22 cellular contexts compared by ENCODE assay signal in genomic region chr10:101385866-101386658, GRCh38. TPM values are rescaled to one million over a fixed set of nuclear protein-coding genes. Genes with fewer than 3 reads are reported as not detected.
DNase-seq lines count a peak whose midpoint lies in the region; ATAC-seq, FAIRE-seq and TF ChIP-seq lines count a peak whose summit lies in the region.
"Had no signal": no experiment of that assay in that cellular context is flagged by ENCODE, and none has a peak within 500 bp of the region (broad histone marks: within the 10 kb centered on the region; RNA-seq: fewer than 3 reads in every experiment).

No MANE protein-coding gene starts in this region.

- DNase-seq in Right ventricle myocardium inferior (ENCODE audit: missing footprints) (no peak), cardiac septum (ENCODE audit: low spot score) (no peak), fibroblast of the conjunctiva (ENCODE audit: low read depth) (peak; percentile 45), iris pigment epithelial cell (ENCODE audit: low read depth) (peak; percentile 63), testis (no peak), GM20000 (ENCODE audit: low spot score) (no peak), kidney (no peak), MV-4-11 (lab: John Stamatoyannopoulos, UW) (no peak)
- DNase-seq: activated CD4-positive, alpha-beta memory T cell treated with anti-CD3 and anti-CD28 coated beads, Interleukin-2, amount 10 ng/mL, durations not matched to agents 7 days and 5 days; activated effector memory CD4-positive, alpha-beta T cell treated with Interleukin-2 at 50 U/mL for 16 hours; brain microvascular endothelial cell; hypothalamus; mammary epithelial cell; NCI-H2081 treated with DMSO at 0.1 percent for 48 hours; NCI-H510A treated with DMSO at 0.1 percent for 48 hours; nucleus accumbens; stimulated activated CD8-positive, alpha-beta memory T cell treated with anti-CD3 and anti-CD28 coated beads, Interleukin-4, amount 100 ng/mL, for 48 hours; T-helper 9 cell had no signal

- no peaks in the 10 kb centered on the region for H3K27me3 ChIP-seq in testis
- H3K27me3 ChIP-seq: brain microvascular endothelial cell had no signal

- no peak overlapping the region for H3K9ac ChIP-seq in kidney (ENCODE audit: low read length in 2 of 2)

- H3K9me3 ChIP-seq in testis (no peaks in the 10 kb centered on the region), kidney (ENCODE audit: control insufficient read depth in 1 of 2, low read length in 2 of 2) (no peaks in the 10 kb centered on the region)

- H3K4me3 ChIP-seq in testis, result no peak overlapping the region
- no peak overlapping the region for H3K4me3 ChIP-seq in kidney (ENCODE audit: low read length in 2 of 2)
- H3K4me3 ChIP-seq: GM23338 had no signal

- intact Hi-C loops in Right ventricle myocardium inferior (cut with DNase I) (no loop called here), cardiac septum (cut with DNase I) (no loop called here), testis (cut with DNase I; ENCODE audit: low total_unique reads) (no loop called here), kidney (cut with DNase I) (no loop called here)

- TF ChIP-seq CTCF in testis (IDR thresholded peaks at IDR 0.05) (no peak), GM20000 (IDR thresholded peaks at IDR 0.05; ENCODE audit: extremely low read depth, missing control alignments) (no peak), kidney (IDR thresholded peaks at IDR 0.05; ENCODE audit: borderline replicate concordance, extremely low read depth, insufficient read depth) (no peak)

- ATAC-seq in Right ventricle myocardium inferior, result peak; percentile 78
- ATAC-seq: GM23338 had no signal

- H3K27ac ChIP-seq in testis (peak overlapping the region; percentile 61), kidney (ENCODE audit: low read depth in 2 of 2, low read length in 2 of 2) (no peak overlapping the region)
- H3K27ac ChIP-seq: 22Rv1, brain microvascular endothelial cell had no signal

- H3K4me1 ChIP-seq in testis (peaks cover 16% of the 10 kb centered on the region), kidney (ENCODE audit: control insufficient read depth in 1 of 2, insufficient read depth in 1 of 2, low read depth in 1 of 2, low read length in 2 of 2) (no peaks in the 10 kb centered on the region)

- H3K36me3 ChIP-seq in testis (ENCODE audit: low read depth, missing control alignments), result no peaks in the 10 kb centered on the region
- H3K36me3 ChIP-seq in kidney (ENCODE audit: control insufficient read depth in 1 of 2, insufficient read depth in 2 of 2, low read length in 2 of 2), result no peaks in the 10 kb centered on the region
- H3K36me3 ChIP-seq: brain microvascular endothelial cell had no signal

- FAIRE-seq in kidney (lab: Jason Lieb, UNC), result no peak
- FAIRE-seq: endometrium, GM12891 had no signal

- WGBS in testis, 2 donors, result 8 to 48% methylated on average over 1 of the region's 1 CpG

- TF ChIP-seq POLR2A in testis (IDR thresholded peaks at IDR 0.05), result no peak

RNA-seq across cellular contexts. Expression of gene BTRC, which starts 32.1 kb away (rescaled TPM):
- 30.9 TPM for total RNA-seq in Right ventricle myocardium inferior
- 34.7 TPM for total RNA-seq in cardiac septum
- total RNA-seq in testis, result 10 to 100 TPM; 40.0 to 43.8 TPM
- polyA plus RNA-seq in testis (ENCODE audit: insufficient read depth, low read depth, low replicate concordance), result 41.0 TPM
- 18.0 TPM for total RNA-seq in kidney
- 6.7 TPM for polyA plus RNA-seq in kidney (ENCODE audit: insufficient read depth, low read depth, low replicate concordance)

Comparison
In these comparisons a context has a peak if more than half of its experiments do, and no peak if none do; other contexts are left out.
1. DNase-seq: peak in fibroblast of the conjunctiva (single experiment) and iris pigment epithelial cell (single experiment); none in Right ventricle myocardium inferior (single experiment), cardiac septum (single experiment), testis (single experiment), GM20000 (single experiment), kidney (single experiment) and MV-4-11 (single experiment).
2. H3K27ac ChIP-seq: peak in testis (2 of 2); none in kidney (0 of 2).